ENCODE assay signal across 10 cellular contexts in the genomic region with DNA sequence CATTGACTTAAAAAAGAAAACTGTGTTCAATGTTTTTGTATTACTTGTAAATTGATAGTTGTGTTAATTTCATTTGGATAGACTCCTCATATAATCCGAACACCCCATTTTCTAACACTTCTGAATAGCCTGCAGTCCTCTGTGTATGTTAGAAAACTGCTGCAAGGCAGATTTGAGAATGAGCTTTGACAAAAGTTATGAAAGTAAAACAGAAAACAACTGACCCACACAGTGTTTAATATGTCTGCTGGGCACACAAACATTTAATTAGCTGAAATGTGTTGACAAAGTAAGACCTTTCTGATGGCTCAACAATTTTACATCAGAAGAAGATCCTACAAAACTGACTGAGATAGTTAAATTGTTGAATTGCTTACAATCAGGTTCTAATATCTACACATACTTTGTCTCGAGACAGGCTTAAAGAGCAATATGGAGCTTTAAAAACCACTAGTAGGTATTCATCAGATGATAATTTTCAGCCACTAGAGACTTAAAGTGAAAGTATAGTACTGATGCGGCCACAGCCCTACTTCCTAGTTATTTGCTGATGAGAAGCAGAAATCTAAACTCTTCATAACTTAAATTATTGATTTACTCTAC. TPM values are rescaled to one million over a fixed set of nuclear protein-coding genes. Genes with fewer than 3 reads are reported as not detected.
DNase-seq lines count a peak whose midpoint lies in the region; ATAC-seq, FAIRE-seq and TF ChIP-seq lines count a peak whose summit lies in the region.
"Had no signal": no experiment of that assay in that cellular context is flagged by ENCODE, and none has a peak within 500 bp of the region (broad histone marks: within the 10 kb centered on the region; RNA-seq: fewer than 3 reads in every experiment).

No MANE protein-coding gene starts in this region.

- peak overlapping the region; percentile 21 for H3K9ac ChIP-seq in GM23248
- H3K9ac ChIP-seq in keratinocyte (ENCODE audit: control insufficient read depth, extremely low read depth, insufficient read depth, low read length), result no peak overlapping the region

- in situ Hi-C loops in GM23248 (cut with MboI), result no loop called here

- peak overlapping the region; percentile 45 for H3K4me2 ChIP-seq in GM23248 (ENCODE audit: unreplicated experiment)
- H3K4me2 ChIP-seq in keratinocyte (ENCODE audit: control insufficient read depth, extremely low read depth, insufficient read depth, low read depth, low read length), result no peak overlapping the region

- H3K27me3 ChIP-seq in GM23248 (replicated peaks; ENCODE audit: insufficient read depth), result no peaks in the 10 kb centered on the region
- H3K27me3 ChIP-seq in keratinocyte (ENCODE audit: control insufficient read depth, extremely low read depth, insufficient read depth, low read length), result no peaks in the 10 kb centered on the region
- no peaks in the 10 kb centered on the region for H3K27me3 ChIP-seq in tibial nerve

- no peaks in the 10 kb centered on the region for H3K9me2 ChIP-seq in GM23248 (ENCODE audit: insufficient read depth)

- H2AFZ ChIP-seq in GM23248, result peak overlapping the region; percentile 87
- peak overlapping the region; percentile 15 for H2AFZ ChIP-seq in keratinocyte (ENCODE audit: control insufficient read depth, low read length)

- H3K27ac ChIP-seq in GM23248, result no peak overlapping the region
- H3K27ac ChIP-seq in keratinocyte (ENCODE audit: control insufficient read depth, insufficient read depth, low read length), result no peak overlapping the region
- H3K27ac ChIP-seq in tibial nerve, result no peak overlapping the region

- no peaks in the 10 kb centered on the region for H3K9me1 ChIP-seq in keratinocyte (ENCODE audit: control insufficient read depth, extremely low read depth, insufficient read depth, low read length)

- WGBS in GM23248 (ENCODE audit: low coverage in 1 of 2, low lambda C conversion rate in 2 of 2, missing lambda C conversion rate in 2 of 2), 2 experiments, result 41 to 51% methylated on average over 3 of the region's 3 CpGs
- WGBS in tibial nerve, 2 donors, result 68 to 70% methylated on average over 3 of the region's 3 CpGs

- H4K20me1 ChIP-seq in GM23248 (ENCODE audit: insufficient read depth), result no peaks in the 10 kb centered on the region
- H4K20me1 ChIP-seq in keratinocyte (ENCODE audit: control insufficient read depth, extremely low read depth, insufficient read depth, low read length), result no peaks in the 10 kb centered on the region

- DNase-seq in GM23248 (peak; percentile 28), keratinocyte (ENCODE audit: low read depth, low spot score) (no peak), tibial nerve (ENCODE audit: low spot score in 2 of 2) (no peak)
- DNase-seq: DMS 273 treated with DMSO at 0.1 percent for 48 hours, occipital lobe had no signal

- no peak for TF ChIP-seq EP300 in tibial nerve (IDR thresholded peaks at IDR 0.05)

- H3K4me3 ChIP-seq in GM23248 (peak overlapping the region; percentile 51), keratinocyte (ENCODE audit: control insufficient read depth in 2 of 3, extremely low read depth in 1 of 3, insufficient read depth in 2 of 3, low read depth in 1 of 3, low read length in 3 of 3) (no peak overlapping the region), tibial nerve (no peak overlapping the region)

- H3F3A ChIP-seq in GM23248 (ENCODE audit: insufficient read depth), result no peaks in the 10 kb centered on the region

- TF ChIP-seq CTCF in keratinocyte (optimal IDR thresholded peaks at IDR 0.05 in 1 of 3, IDR thresholded peaks at IDR 0.05 in 1 of 3, conservative IDR thresholded peaks at IDR 0.05 in 1 of 3; ENCODE audit: extremely low read depth in 1 of 3, insufficient read depth in 2 of 3, low read length in 3 of 3) (no peak), tibial nerve (IDR thresholded peaks at IDR 0.05) (no peak)

- dilution Hi-C loops in keratinocyte (cut with MboI; ENCODE audit: extremely low pct_ligation_motif_present, low sequenced_read_pairs), result no loop called here

- no peaks in the 10 kb centered on the region for H3K36me3 ChIP-seq in GM23248 (ENCODE audit: low read depth)
- H3K36me3 ChIP-seq in keratinocyte (ENCODE audit: control insufficient read depth in 2 of 2, extremely low read depth in 1 of 2, insufficient read depth in 2 of 2, low read length in 2 of 2), result no peaks in the 10 kb centered on the region
- H3K36me3 ChIP-seq in tibial nerve, result no peaks in the 10 kb centered on the region

- H3K9me3 ChIP-seq in GM23248 (ENCODE audit: low read depth), result no peaks in the 10 kb centered on the region
- no peaks in the 10 kb centered on the region for H3K9me3 ChIP-seq in keratinocyte (ENCODE audit: control insufficient read depth, low read depth, low read length)
- no peaks in the 10 kb centered on the region for H3K9me3 ChIP-seq in tibial nerve

- ATAC-seq in GM18907 (IDR thresholded peaks at IDR 0.05; ENCODE audit: unreplicated experiment) (peak; percentile 72), HG03342 (IDR thresholded peaks at IDR 0.05; ENCODE audit: unreplicated experiment) (peak; percentile 90), HG02642 (IDR thresholded peaks at IDR 0.05; ENCODE audit: poor library complexity, unreplicated experiment) (no peak), GM18909 (IDR thresholded peaks at IDR 0.05; ENCODE audit: poor library complexity, unreplicated experiment) (no peak)
- ATAC-seq: HCT116 had no signal

- FAIRE-seq in keratinocyte (lab: Jason Lieb, UNC), result no peak

- H3K4me1 ChIP-seq in GM23248 (ENCODE audit: insufficient read depth), result peaks cover 15% of the 10 kb centered on the region; the same call in 1 of the 2 replicates
- no peaks in the 10 kb centered on the region for H3K4me1 ChIP-seq in keratinocyte (ENCODE audit: control insufficient read depth, extremely low read depth, insufficient read depth, low read length)
- peaks cover 0 to 4% (median 0%) of the 10 kb centered on the region in 4 donors for H3K4me1 ChIP-seq in tibial nerve

- H3K79me2 ChIP-seq in GM23248 (ENCODE audit: insufficient read depth) (no peaks in the 10 kb centered on the region), keratinocyte (ENCODE audit: control insufficient read depth, insufficient read depth, low read length) (no peaks in the 10 kb centered on the region)

- TF ChIP-seq POLR2A in tibial nerve (IDR thresholded peaks at IDR 0.05), result no peak

RNA-seq across cellular contexts. Expression of a gene that starts 40.0 kb away (rescaled TPM):
- total RNA-seq in GM23248 (2014; rRNA removed; shearing (Covaris generic)), result 17.8 and 25.9 TPM in 2 replicates
- polyA plus RNA-seq in GM23248 (2016; fragmentation: Nextera tagmentation; extraction: Ambion mirVana), result 24.0 and 25.9 TPM in 2 replicates
- 7.8 to 12.2 TPM (median 12.0 TPM) in 3 replicates for polyA plus RNA-seq in keratinocyte
- polyA plus RNA-seq in keratinocyte (2011; ENCODE audit: low read depth), result 1.4 TPM
- polyA plus RNA-seq in keratinocyte (2011; cell fraction: cytosol; rRNA removed), result 8.0 and 9.6 TPM in 2 replicates
- 5.3 and 5.8 TPM in 2 replicates for polyA plus RNA-seq in keratinocyte (2011; cell fraction: nucleus; rRNA removed)
- 3.7 and 13.8 TPM in 2 replicates for polyA plus RNA-seq in keratinocyte (2012; ENCODE audit: low replicate concordance)
- polyA minus RNA-seq in keratinocyte, result 6.4 to 8.0 TPM (median 6.9 TPM) in 3 replicates
- 10.6 TPM for polyA minus RNA-seq in keratinocyte (2011; cell fraction: cytosol; rRNA and poly(A)+ RNA removed)
- polyA minus RNA-seq in keratinocyte (2011; cell fraction: nucleus; rRNA and poly(A)+ RNA removed), result 3.0 and 4.2 TPM in 2 replicates
- 10 to 100 TPM in 3 of 4 donors, 1 to 10 TPM in 1; 9.8 to 14.4 (median 13.6) TPM for total RNA-seq in tibial nerve

Comparison
In these comparisons a context has a peak if more than half of its experiments do, and no peak if none do; other contexts are left out.
1. ATAC-seq: peak in GM18907 (single experiment) and HG03342 (single experiment); none in HG02642 (single experiment) and GM18909 (single experiment).